15 cellular contexts compared by ENCODE assay signal in the genomic region with DNA sequence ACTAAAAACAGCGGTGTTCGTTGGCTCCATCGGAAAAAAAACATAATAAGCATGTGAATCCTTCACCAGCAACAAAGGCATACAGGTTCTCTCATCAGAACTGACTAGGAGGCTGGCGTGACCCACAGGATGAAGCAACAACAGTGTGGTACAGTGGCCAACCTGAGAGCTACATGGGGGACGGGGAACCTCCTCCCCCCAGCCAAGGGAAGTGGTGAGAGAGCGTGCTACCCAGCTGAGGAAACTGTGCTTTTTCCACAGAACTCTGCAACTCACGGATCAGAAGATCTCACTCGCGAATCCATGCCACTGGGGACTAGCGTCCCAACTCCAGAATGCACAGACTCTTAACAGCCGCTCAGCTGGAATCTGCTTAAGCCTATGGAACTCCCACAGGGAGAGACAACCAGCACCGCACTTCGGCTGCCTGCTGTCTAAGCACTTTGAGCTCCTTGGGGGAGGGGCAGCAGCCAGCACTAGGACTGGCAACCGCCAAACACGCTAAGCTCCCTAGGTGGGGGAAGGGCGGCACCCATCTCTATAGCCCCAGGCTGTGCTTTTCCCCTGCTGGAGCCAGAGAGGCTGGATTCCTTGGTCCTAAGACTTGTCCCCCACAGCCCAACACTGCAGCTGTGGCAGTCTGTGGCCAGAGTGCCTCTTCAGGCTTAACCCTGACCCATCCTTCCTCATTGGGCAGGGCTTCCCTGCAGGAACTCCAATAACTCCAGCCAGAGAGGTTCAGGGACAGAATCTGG.
DNase-seq lines count a peak whose midpoint lies in the region; ATAC-seq and TF ChIP-seq lines count a peak whose summit lies in the region.
"Had no signal": no experiment of that assay in that cellular context is flagged by ENCODE, and none has a peak within 500 bp of the region (broad histone marks: within the 10 kb centered on the region; RNA-seq: fewer than 3 reads in every experiment).

No MANE protein-coding gene starts in this region.

- intact Hi-C loops in ovary (cut with DNase I), result no loop called here

- H3K36me3 ChIP-seq in BE2C (no peaks in the 10 kb centered on the region), iPS-18a (ENCODE audit: control insufficient read depth, low read depth, low read length) (no peaks in the 10 kb centered on the region), ovary (no peaks in the 10 kb centered on the region)
- H3K36me3 ChIP-seq: thyroid gland had no signal

- no peak for TF ChIP-seq POLR2A in ovary (IDR thresholded peaks at IDR 0.05)

- H3K4me3 ChIP-seq in BE2C (ENCODE audit: low read depth, low read length) (no peak overlapping the region), iPS-18a (ENCODE audit: low read length) (peak overlapping the region; percentile 19), ovary (no peak overlapping the region)
- H3K4me3 ChIP-seq: thyroid gland had no signal

- DNase-seq in BE2C (peak; percentile 53), NCI-H82 treated with DMSO at 0.1 percent for 48 hours (lab: John Stamatoyannopoulos, UW; ENCODE audit: unreplicated experiment) (peak; percentile 94), SHP77 (lab: John Stamatoyannopoulos, UW) (no peak), nucleus accumbens (lab: John Stamatoyannopoulos, UW) (no peak), ovary (no peak)
- no peak for DNase-seq in stimulated activated CD4-positive, alpha-beta T cell treated with anti-CD3 and anti-CD28 coated beads, Interleukin-15, amount 100 ng/mL, for 24 hours
- DNase-seq: activated CD8-positive, alpha-beta memory T cell treated with anti-CD3 and anti-CD28 coated beads, Interleukin-2, amount 10 ng/mL, durations not matched to agents 7 days and 5 days; NCI-H1694 treated with DMSO at 0.1 percent for 48 hours; SW 1271 had no signal

- H3K4me1 ChIP-seq in BE2C (no peaks in the 10 kb centered on the region), iPS-18a (ENCODE audit: control insufficient read depth, low read depth, low read length) (peaks cover 27% of the 10 kb centered on the region), ovary (ENCODE audit: insufficient read depth) (no peaks in the 10 kb centered on the region)
- H3K4me1 ChIP-seq: thyroid gland had no signal

- WGBS in ovary, 3 donors, result 45 to 62% (median 49%) methylated on average over 15 to 16 of the region's 16 CpGs

- H3K27ac ChIP-seq in iPS-18a (ENCODE audit: low read length) (no peak overlapping the region), ovary (no peak overlapping the region)
- H3K27ac ChIP-seq: epithelial cell of prostate, thyroid gland had no signal

- TF ChIP-seq CTCF in BE2C (IDR thresholded peaks at IDR 0.05; ENCODE audit: low read depth, low read length) (no peak), ovary (IDR thresholded peaks at IDR 0.05) (no peak)

- H3K27me3 ChIP-seq in BE2C, result no peaks in the 10 kb centered on the region
- H3K27me3 ChIP-seq in iPS-18a (ENCODE audit: control insufficient read depth, insufficient read depth, low read length), result no peaks in the 10 kb centered on the region
- no peaks in the 10 kb centered on the region for H3K27me3 ChIP-seq in ovary
- H3K27me3 ChIP-seq: thyroid gland had no signal

- no peak overlapping the region for H3K9ac ChIP-seq in iPS-18a (ENCODE audit: low read length)

- H3K9me3 ChIP-seq in BE2C (no peaks in the 10 kb centered on the region), iPS-18a (ENCODE audit: control insufficient read depth, low read depth, low read length) (no peaks in the 10 kb centered on the region), ovary (no peaks in the 10 kb centered on the region)
- H3K9me3 ChIP-seq: thyroid gland had no signal

- ATAC-seq in HG03066 (IDR thresholded peaks at IDR 0.05; ENCODE audit: low read depth, unreplicated experiment), result peak; percentile 25
- ATAC-seq: activated CD8-positive, alpha-beta memory T cell treated with anti-CD3 and anti-CD28 coated beads, Interleukin-2, amount 10 ng/mL, durations not matched to agents 7 days and 5 days; HCT116; left colon had no signal

- no peak for TF ChIP-seq EP300 in ovary (IDR thresholded peaks at IDR 0.05)

Comparison
In these comparisons a context has a peak if more than half of its experiments do, and no peak if none do; other contexts are left out.
1. DNase-seq: peak in BE2C (single experiment) and NCI-H82 treated with DMSO at 0.1 percent for 48 hours (single experiment); none in SHP77 (0 of 2), stimulated activated CD4-positive, alpha-beta T cell treated with anti-CD3 and anti-CD28 coated beads, Interleukin-15, amount 100 ng/mL, for 24 hours (single experiment), nucleus accumbens (0 of 56) and ovary (0 of 5).